ENCODE assay signal across 18 cellular contexts in genomic region chr9:21681641-21682040, GRCh38.
A peak's percentile ranks its signal among the peaks of the same experiment; 100 is the strongest.
DNase-seq lines count a peak whose midpoint lies in the region; ATAC-seq and TF ChIP-seq lines count a peak whose summit lies in the region.
"Had no signal": no experiment of that assay in that cellular context is flagged by ENCODE, and none has a peak within 500 bp of the region (broad histone marks: within the 10 kb centered on the region; RNA-seq: fewer than 3 reads in every experiment).

No MANE protein-coding gene starts in this region.

- no peaks in the 10 kb centered on the region for H3K27me3 Mint-ChIP-seq in HFFc6 (ENCODE audit: insufficient read depth)
- H3K27me3 Mint-ChIP-seq in type B pancreatic cell: no peaks in the 10 kb centered on the region

- DNase-seq in AG04449 (ENCODE audit: low read depth, low spot score) (peak; percentile 79), HFFc6 (peak; percentile 83), astrocyte of the spinal cord (ENCODE audit: low read depth, low spot score) (peak; percentile 82), foreskin keratinocyte (peak; percentile 96), amygdala (lab: John Stamatoyannopoulos, UW) (no peak), NCI-H2107 (lab: John Stamatoyannopoulos, UW) (no peak), type B pancreatic cell (ENCODE audit: extremely low spot score, unreplicated experiment) (no peak)
- DNase-seq: activated CD4-positive, alpha-beta memory T cell treated with anti-CD3 and anti-CD28 coated beads, Interleukin-2, amount 10 ng/mL, durations not matched to agents 7 days and 5 days; AML-193; DND-41; NCI-H146; NCI-H524; Right ventricle myocardium superior; stimulated activated CD8-positive, alpha-beta memory T cell treated with anti-CD3 and anti-CD28 coated beads, Interleukin-4, amount 100 ng/mL, for 48 hours; upper lobe of right lung had no signal

- H3K4me1 ChIP-seq in foreskin keratinocyte: peaks cover 88% of the 10 kb centered on the region
- H3K4me1 ChIP-seq: upper lobe of right lung had no signal

- CTCF ChIA-PET in AG04449 (lab: Yijun Ruan, JAX): interaction anchor here (0.7 to 1.9 kb wide), 3 partner anchors 27 to 215 kb away, joined by 3 to 12 read pairs (median 9); no protein-coding TSS in a partner anchor

- POLR2A ChIA-PET in AG04449 (lab: Yijun Ruan, JAX): interaction anchor here (1.1 to 1.6 kb wide), 2 partner anchors 47 to 96 kb away, joined by 3 read pairs; no protein-coding TSS in a partner anchor

- in situ Hi-C loops in astrocyte of the spinal cord (cut with HindIII; ENCODE audit: low sequenced_read_pairs): no loop called here

- H3K36me3 Mint-ChIP-seq in HFFc6 (ENCODE audit: low read depth): peaks cover 4% of the 10 kb centered on the region; the same call in 1 of the 2 replicates
- no peaks in the 10 kb centered on the region for H3K36me3 Mint-ChIP-seq in type B pancreatic cell

- no peaks in the 10 kb centered on the region for H3K9me3 Mint-ChIP-seq in HFFc6
- H3K9me3 Mint-ChIP-seq in type B pancreatic cell: no peaks in the 10 kb centered on the region
- H3K9me3 Mint-ChIP-seq: activated CD4-positive, alpha-beta memory T cell treated with anti-CD3 and anti-CD28 coated beads, Interleukin-2, amount 10 ng/mL, durations not matched to agents 7 days and 5 days; activated T-helper 2 cell treated with anti-CD3 and anti-CD28 coated beads, Interferon-gamma antibody, Interleukin-2, Interleukin-4, amounts not matched to agents 10 μg/mL and 5 μg/mL and 100 μg/mL, durations not matched to agents 14 hours and 24 hours and 36 hours had no signal

- H3K27me3 ChIP-seq in foreskin keratinocyte: no peaks in the 10 kb centered on the region

- peak overlapping the region; percentile 80 for H3K4me3 Mint-ChIP-seq in HFFc6
- no peak overlapping the region for H3K4me3 Mint-ChIP-seq in type B pancreatic cell
- H3K4me3 Mint-ChIP-seq: activated CD4-positive, alpha-beta memory T cell treated with anti-CD3 and anti-CD28 coated beads, Interleukin-2, amount 10 ng/mL, durations not matched to agents 7 days and 5 days had no signal

- ATAC-seq in foreskin keratinocyte (peak; percentile 30), GM21576 (IDR thresholded peaks at IDR 0.05; ENCODE audit: unreplicated experiment) (no peak)
- ATAC-seq: K562, upper lobe of right lung had no signal

- TF ChIP-seq CTCF in AG04449 (IDR thresholded peaks at IDR 0.05; ENCODE audit: insufficient read depth, low read length, missing control alignments) (no peak), HFFc6 (IDR thresholded peaks at IDR 0.05) (no peak), astrocyte of the spinal cord (IDR thresholded peaks at IDR 0.05; ENCODE audit: low read depth, low read length) (no peak), foreskin keratinocyte (conservative IDR thresholded peaks at IDR 0.05) (no peak), type B pancreatic cell (conservative IDR thresholded peaks at IDR 0.05) (no peak)

- H3K27ac Mint-ChIP-seq in HFFc6: peak overlapping the region; percentile 88
- no peak overlapping the region for H3K27ac Mint-ChIP-seq in type B pancreatic cell
- H3K27ac Mint-ChIP-seq: activated CD4-positive, alpha-beta memory T cell treated with anti-CD3 and anti-CD28 coated beads, Interleukin-2, amount 10 ng/mL, durations not matched to agents 7 days and 5 days; activated T-helper 2 cell treated with anti-CD3 and anti-CD28 coated beads, Interferon-gamma antibody, Interleukin-2, Interleukin-4, amounts not matched to agents 10 μg/mL and 5 μg/mL and 100 μg/mL, durations not matched to agents 14 hours and 24 hours and 36 hours had no signal

- H3K4me1 Mint-ChIP-seq in HFFc6 (ENCODE audit: low read depth): peaks cover 92% of the 10 kb centered on the region
- H3K4me1 Mint-ChIP-seq in type B pancreatic cell (ENCODE audit: unreplicated experiment): no peaks in the 10 kb centered on the region

- peak overlapping the region; percentile 81 for H3K27ac ChIP-seq in foreskin keratinocyte
- H3K27ac ChIP-seq: upper lobe of right lung had no signal

- H3K4me3 ChIP-seq in AG04449 (ENCODE audit: low read depth, low read length) (no peak overlapping the region), astrocyte of the spinal cord (ENCODE audit: low read depth, low read length) (no peak overlapping the region)
- H3K4me3 ChIP-seq: K562, upper lobe of right lung had no signal

Comparison
In these comparisons a context has a peak if more than half of its experiments do, and no peak if none do; other contexts are left out.
1. DNase-seq: peak in AG04449 (single experiment), HFFc6 (single experiment), astrocyte of the spinal cord (single experiment) and foreskin keratinocyte (2 of 2); none in amygdala (0 of 56), NCI-H2107 (single experiment) and type B pancreatic cell (single experiment).